1 cellular context compared by ENCODE assay signal in the genomic region with DNA sequence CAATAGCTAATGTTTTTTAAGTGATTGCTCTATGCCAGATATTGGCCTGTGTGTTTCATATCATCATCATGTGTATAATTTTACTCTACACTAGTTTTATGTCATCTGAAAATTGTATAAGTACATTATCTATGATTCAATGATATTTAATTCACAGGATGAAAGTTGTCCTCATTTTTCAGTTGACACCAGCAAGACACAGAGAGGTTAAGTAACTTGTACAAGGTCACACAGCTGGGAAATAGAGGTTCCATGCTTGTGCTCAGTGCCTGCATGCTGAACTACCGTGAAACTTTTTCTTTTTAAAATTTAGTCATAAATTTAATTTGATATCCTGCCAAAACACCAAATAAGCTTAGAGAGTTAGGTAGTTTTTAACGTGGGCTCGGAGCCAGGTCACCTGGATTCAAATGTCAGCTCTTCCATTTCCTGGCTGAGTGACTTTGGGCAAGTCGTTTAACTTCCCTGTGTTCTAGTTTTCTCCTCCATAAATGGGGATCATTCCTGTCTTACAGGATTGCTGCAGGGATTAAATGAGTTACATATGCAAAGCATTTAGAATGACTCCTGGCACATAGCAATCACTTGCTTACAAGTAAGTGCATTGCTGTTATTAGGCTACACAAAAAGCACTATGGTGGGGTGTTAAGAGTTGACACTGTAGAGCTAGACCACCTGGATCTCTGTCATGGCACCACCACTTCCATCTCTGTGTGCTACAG.
TF ChIP-seq lines count a peak whose summit lies in the region.

No MANE protein-coding gene starts in this region.

TF ChIP-seq in GM12878, 131 proteins besides CTCF, POLR2A, EP300 and RAD21 (continued from another document):
- TF ChIP-seq, protein P1, sequence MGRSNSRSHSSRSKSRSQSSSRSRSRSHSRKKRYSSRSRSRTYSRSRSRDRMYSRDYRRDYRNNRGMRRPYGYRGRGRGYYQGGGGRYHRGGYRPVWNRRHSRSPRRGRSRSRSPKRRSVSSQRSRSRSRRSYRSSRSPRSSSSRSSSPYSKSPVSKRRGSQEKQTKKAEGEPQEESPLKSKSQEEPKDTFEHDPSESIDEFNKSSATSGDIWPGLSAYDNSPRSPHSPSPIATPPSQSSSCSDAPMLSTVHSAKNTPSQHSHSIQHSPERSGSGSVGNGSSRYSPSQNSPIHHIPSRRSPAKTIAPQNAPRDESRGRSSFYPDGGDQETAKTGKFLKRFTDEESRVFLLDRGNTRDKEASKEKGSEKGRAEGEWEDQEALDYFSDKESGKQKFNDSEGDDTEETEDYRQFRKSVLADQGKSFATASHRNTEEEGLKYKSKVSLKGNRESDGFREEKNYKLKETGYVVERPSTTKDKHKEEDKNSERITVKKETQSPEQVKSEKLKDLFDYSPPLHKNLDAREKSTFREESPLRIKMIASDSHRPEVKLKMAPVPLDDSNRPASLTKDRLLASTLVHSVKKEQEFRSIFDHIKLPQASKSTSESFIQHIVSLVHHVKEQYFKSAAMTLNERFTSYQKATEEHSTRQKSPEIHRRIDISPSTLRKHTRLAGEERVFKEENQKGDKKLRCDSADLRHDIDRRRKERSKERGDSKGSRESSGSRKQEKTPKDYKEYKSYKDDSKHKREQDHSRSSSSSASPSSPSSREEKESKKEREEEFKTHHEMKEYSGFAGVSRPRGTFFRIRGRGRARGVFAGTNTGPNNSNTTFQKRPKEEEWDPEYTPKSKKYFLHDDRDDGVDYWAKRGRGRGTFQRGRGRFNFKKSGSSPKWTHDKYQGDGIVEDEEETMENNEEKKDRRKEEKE (IDR thresholded peaks at IDR 0.05) = no peak
- TF ChIP-seq YBX1 (IDR thresholded peaks at IDR 0.05) = no peak
- TF ChIP-seq BMI1 (IDR thresholded peaks at IDR 0.05; ENCODE audit: borderline replicate concordance) = no peak
- no peak for TF ChIP-seq POLR2AphosphoS2 (IDR thresholded peaks at IDR 0.05; ENCODE audit: low read depth, low read length)
- TF ChIP-seq PAX5 (IDR thresholded peaks at IDR 0.05; ENCODE audit: borderline replicate concordance, low read depth, low read length) = no peak
- TF ChIP-seq ZNF217 (IDR thresholded peaks at IDR 0.05) = peak; percentile 62; the same call in 1 of the 2 replicates
- TF ChIP-seq SRF (IDR thresholded peaks at IDR 0.05; ENCODE audit: low read depth in 2 of 2, low read length in 2 of 2) = no peak
- TF ChIP-seq IRF4 (IDR thresholded peaks at IDR 0.05; ENCODE audit: low read depth, low read length) = no peak
- no peak for TF ChIP-seq NRF1 (conservative IDR thresholded peaks at IDR 0.05; ENCODE audit: low read depth, low read length)
- TF ChIP-seq EGR1 (IDR thresholded peaks at IDR 0.05; ENCODE audit: borderline replicate concordance in 1 of 2, low read depth in 2 of 2, low read length in 2 of 2) = no peak
- 0 out of 4 replicates have a peak, but pooled peaks of 1 of the 2 experiments have one; percentile 9 for TF ChIP-seq ETV6 (conservative IDR thresholded peaks at IDR 0.05 in 1 of 2, IDR thresholded peaks at IDR 0.05 in 1 of 2; ENCODE audit: borderline replicate concordance in 1 of 2, low read depth in 1 of 2)
